ENCODE assay signal across 8 cellular contexts in genomic region chr1:18913065-18913502, GRCh38.
A peak's percentile ranks its signal among the peaks of the same experiment; 100 is the strongest.
DNase-seq lines count a peak whose midpoint lies in the region; ATAC-seq and TF ChIP-seq lines count a peak whose summit lies in the region.

No MANE protein-coding gene starts in this region.

- TF ChIP-seq CTCF in WERI-Rb-1 (IDR thresholded peaks at IDR 0.05; ENCODE audit: low read depth, low read length), result peak; percentile 99

- in situ Hi-C loops in T47D (cut with HindIII; ENCODE audit: low pct_unique_long_range_greater_than_20kb, low sequenced_read_pairs), result no loop called here

- no peak for ATAC-seq in GM21390 (IDR thresholded peaks at IDR 0.05; ENCODE audit: unreplicated experiment)

- H3K27ac ChIP-seq in WERI-Rb-1, result peak overlapping the region; percentile 59

- no peak overlapping the region for H3K4me3 ChIP-seq in WERI-Rb-1 (ENCODE audit: low read depth, low read length)

- peak; percentile 35 for DNase-seq in NCI-H510A treated with DMSO at 0.1 percent for 48 hours (lab: John Stamatoyannopoulos, UW)
- DNase-seq in NCI-H510A (lab: John Stamatoyannopoulos, UW), result no peak
- DNase-seq in NCI-H1092 treated with DMSO at 0.1 percent for 48 hours (lab: John Stamatoyannopoulos, UW), result peak; percentile 68
- DNase-seq in WERI-Rb-1, result peak; percentile 91
- peak; percentile 58 to 76 for DNase-seq in T47D (ENCODE audit: low read depth in 1 of 2, low spot score in 1 of 2)
- DNase-seq in islet precursor cell, result peak; percentile 94
- peak; percentile 85 for DNase-seq in stimulated activated CD4-positive, alpha-beta T cell treated with anti-CD3 and anti-CD28 coated beads, Interleukin-15, amount 100 ng/mL, for 24 hours

- H3K27me3 ChIP-seq in WERI-Rb-1 (ENCODE audit: insufficient read depth, low read depth, severe bottlenecking), result no peaks in the 10 kb centered on the region

- H3K9me3 ChIP-seq in WERI-Rb-1 (ENCODE audit: severe bottlenecking), result no peaks in the 10 kb centered on the region

- peaks cover 68% of the 10 kb centered on the region for H3K36me3 ChIP-seq in WERI-Rb-1
